19 cellular contexts compared by ENCODE assay signal in genomic region chr20:11210611-11211010, GRCh38.
DNase-seq lines count a peak whose midpoint lies in the region; ATAC-seq, FAIRE-seq and TF ChIP-seq lines count a peak whose summit lies in the region.
"Had no signal": no experiment of that assay in that cellular context is flagged by ENCODE, and none has a peak within 500 bp of the region (broad histone marks: within the 10 kb centered on the region; RNA-seq: fewer than 3 reads in every experiment).

No MANE protein-coding gene starts in this region.

- H2AFZ ChIP-seq in astrocyte (ENCODE audit: low read depth, low read length) (no peak overlapping the region), parathyroid adenoma (peak overlapping the region; percentile 22)

- TF ChIP-seq CTCF in astrocyte (IDR thresholded peaks at IDR 0.05; ENCODE audit: insufficient read depth, low read depth, low read length) (no peak), parathyroid adenoma (IDR thresholded peaks at IDR 0.05) (no peak), CD14-positive monocyte (IDR thresholded peaks at IDR 0.05) (no peak)

- H3K27me3 Mint-ChIP-seq in astrocyte (ENCODE audit: low read depth, unreplicated experiment) (no peaks in the 10 kb centered on the region), CD14-positive monocyte (ENCODE audit: low read depth in 3 of 3) (peaks cover 0 to 6% (median 0%) of the 10 kb centered on the region in 3 donors)
- H3K27me3 Mint-ChIP-seq: IgD-negative memory B cell had no signal

- H3K9me3 ChIP-seq in astrocyte (ENCODE audit: insufficient read depth, low read depth, low read length) (no peaks in the 10 kb centered on the region), parathyroid adenoma (ENCODE audit: control insufficient read depth, low read length) (no peaks in the 10 kb centered on the region)
- H3K9me3 ChIP-seq: BLaER1 had no signal

- ATAC-seq in GM21717 (IDR thresholded peaks at IDR 0.05; ENCODE audit: unreplicated experiment) = no peak
- ATAC-seq: CD8-positive, alpha-beta T cell had no signal

- H3K79me2 ChIP-seq in astrocyte (ENCODE audit: insufficient read depth, low read length) (no peaks in the 10 kb centered on the region), parathyroid adenoma (no peaks in the 10 kb centered on the region)

- no peaks in the 10 kb centered on the region for H4K20me1 ChIP-seq in astrocyte (ENCODE audit: insufficient read depth, low read length)
- H4K20me1 ChIP-seq: BLaER1 had no signal

- H3K27ac ChIP-seq in astrocyte (ENCODE audit: low read depth, low read length) = no peak overlapping the region
- H3K27ac ChIP-seq in parathyroid adenoma = no peak overlapping the region
- H3K27ac ChIP-seq: BLaER1 had no signal

- H3K4me2 ChIP-seq in astrocyte (ENCODE audit: low read length) = no peak overlapping the region
- H3K4me2 ChIP-seq in parathyroid adenoma (ENCODE audit: low read length) = no peak overlapping the region
- H3K4me2 ChIP-seq: BLaER1 had no signal

- no peaks in the 10 kb centered on the region for H3K36me3 ChIP-seq in astrocyte (ENCODE audit: insufficient read depth, low read length)
- H3K36me3 ChIP-seq in parathyroid adenoma (ENCODE audit: control insufficient read depth, insufficient read depth, low read length) = no peaks in the 10 kb centered on the region
- H3K36me3 ChIP-seq: BLaER1 had no signal

- H3K4me1 ChIP-seq in astrocyte (ENCODE audit: insufficient read depth, low read length) (peaks cover 14% of the 10 kb centered on the region), parathyroid adenoma (peaks cover 4% of the 10 kb centered on the region)
- H3K4me1 ChIP-seq: BLaER1 had no signal

- peaks cover 51% of the 10 kb centered on the region for H3K4me1 Mint-ChIP-seq in astrocyte (ENCODE audit: low read depth, unreplicated experiment)
- H3K4me1 Mint-ChIP-seq in CD14-positive monocyte = no peaks in the 10 kb centered on the region
- H3K4me1 Mint-ChIP-seq: IgD-negative memory B cell had no signal

- H3K36me3 Mint-ChIP-seq in astrocyte (ENCODE audit: low read depth, unreplicated experiment) = no peaks in the 10 kb centered on the region
- no peaks in the 10 kb centered on the region for H3K36me3 Mint-ChIP-seq in CD14-positive monocyte
- H3K36me3 Mint-ChIP-seq: CD8-positive, alpha-beta T cell; IgD-negative memory B cell had no signal

- peak overlapping the region; percentile 51 for H3K27ac Mint-ChIP-seq in astrocyte (ENCODE audit: unreplicated experiment)
- H3K27ac Mint-ChIP-seq in CD14-positive monocyte = no peak overlapping the region
- H3K27ac Mint-ChIP-seq: CD8-positive, alpha-beta T cell; H9; IgD-negative memory B cell had no signal

- H3K4me3 Mint-ChIP-seq in astrocyte (ENCODE audit: unreplicated experiment) (no peak overlapping the region), CD14-positive monocyte (no peak overlapping the region)
- H3K4me3 Mint-ChIP-seq: CD8-positive, alpha-beta T cell; H9; IgD-negative memory B cell had no signal

- no peak overlapping the region for H3K4me3 ChIP-seq in astrocyte (ENCODE audit: insufficient read depth, low read depth, low read length)
- H3K4me3 ChIP-seq in parathyroid adenoma (ENCODE audit: low read depth, low read length) = no peak overlapping the region
- H3K4me3 ChIP-seq: BLaER1 had no signal

- no peaks in the 10 kb centered on the region for H3K27me3 ChIP-seq in astrocyte (ENCODE audit: insufficient read depth, low read length)
- H3K27me3 ChIP-seq in parathyroid adenoma (ENCODE audit: control insufficient read depth, insufficient read depth, low read length) = peaks cover 4% of the 10 kb centered on the region
- H3K27me3 ChIP-seq: BLaER1 had no signal

- intact Hi-C loops in cardiac septum (cut with DNase I) = no loop called here
- intact Hi-C loops in CD14-positive monocyte (cut with micrococcal nuclease) = no loop called here

- no peak overlapping the region for H3K9ac ChIP-seq in astrocyte (ENCODE audit: low read length)
- no peak overlapping the region for H3K9ac ChIP-seq in parathyroid adenoma
- H3K9ac ChIP-seq: BLaER1 had no signal

- DNase-seq in EH (ENCODE audit: low read depth) (peak; percentile 71), astrocyte (ENCODE audit: low read depth) (peak; percentile 22), cerebellum (ENCODE audit: low spot score) (no peak), cardiac septum (ENCODE audit: low spot score) (no peak), CD14-positive monocyte (ENCODE audit: low spot score) (no peak)
- DNase-seq: ACHN; Calu3; CD8-positive, alpha-beta T cell; DND-41; H9; KBM-7 had no signal

- FAIRE-seq in astrocyte (lab: Jason Lieb, UNC) = no peak
- FAIRE-seq: G401.6, GM12892, H1, HTR-8/SVneo had no signal

- H3K9me3 Mint-ChIP-seq in astrocyte (ENCODE audit: unreplicated experiment) (no peaks in the 10 kb centered on the region), CD14-positive monocyte (no peaks in the 10 kb centered on the region)
- H3K9me3 Mint-ChIP-seq: CD8-positive, alpha-beta T cell; H9 had no signal

Comparison
In these comparisons a context has a peak if more than half of its experiments do, and no peak if none do; other contexts are left out.
1. DNase-seq: peak in EH (single experiment) and astrocyte (single experiment); none in cerebellum (single experiment), cardiac septum (single experiment) and CD14-positive monocyte (single experiment).